Comparison of ENCODE assay signal across 27 cellular contexts in the genomic region with DNA sequence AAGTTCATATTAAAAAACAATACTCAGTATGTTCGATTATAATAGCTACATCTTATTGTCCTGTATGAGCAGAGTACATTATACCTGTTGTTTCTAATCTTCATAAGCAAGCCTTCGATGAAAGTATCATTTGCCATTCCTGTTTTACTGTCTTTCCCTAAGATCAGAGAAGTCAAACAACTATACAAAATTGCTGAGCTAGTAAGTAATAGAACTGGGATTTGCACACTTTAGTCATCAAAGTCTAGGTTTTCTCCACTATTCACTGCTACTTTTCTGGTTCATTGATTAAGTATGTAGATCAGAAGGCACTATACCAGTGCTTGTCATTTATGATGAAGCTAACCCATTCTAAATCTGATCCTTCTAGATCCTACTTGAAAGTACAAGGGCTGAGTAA.
DNase-seq lines count a peak whose midpoint lies in the region; ATAC-seq, FAIRE-seq and TF ChIP-seq lines count a peak whose summit lies in the region.
"Had no signal": no experiment of that assay in that cellular context is flagged by ENCODE, and none has a peak within 500 bp of the region (broad histone marks: within the 10 kb centered on the region; RNA-seq: fewer than 3 reads in every experiment).

No MANE protein-coding gene starts in this region.

- FAIRE-seq in HepG2 (lab: Jason Lieb, UNC): no peak
- FAIRE-seq: GM12878, GM12892, GM18507 had no signal

- no peaks in the 10 kb centered on the region for H3K36me3 Mint-ChIP-seq in central memory CD8-positive, alpha-beta T cell (ENCODE audit: insufficient read depth)
- no peaks in the 10 kb centered on the region for H3K36me3 Mint-ChIP-seq in activated naive CD8-positive, alpha-beta T cell treated with anti-CD3 and anti-CD28 coated beads for 36 hours
- H3K36me3 Mint-ChIP-seq: CD14-positive monocyte; CD4-positive, alpha-beta memory T cell; CD4-positive, CD25-positive, alpha-beta regulatory T cell; CD8-positive, alpha-beta memory T cell had no signal

- no peaks in the 10 kb centered on the region for H3K79me1 ChIP-seq in IMR-90 (ENCODE audit: low read depth in 1 of 2, low read length in 2 of 2)

- no peak overlapping the region for H3K4me3 Mint-ChIP-seq in central memory CD8-positive, alpha-beta T cell
- H3K4me3 Mint-ChIP-seq in activated naive CD8-positive, alpha-beta T cell treated with anti-CD3 and anti-CD28 coated beads for 36 hours: no peak overlapping the region
- H3K4me3 Mint-ChIP-seq: CD14-positive monocyte; CD4-positive, alpha-beta memory T cell; CD4-positive, CD25-positive, alpha-beta regulatory T cell; CD8-positive, alpha-beta memory T cell had no signal

- intact Hi-C loops in HepG2 (cut with micrococcal nuclease; ENCODE audit: unreplicated experiment) (loop anchor here (10.0 kb wide), 1 partner anchor 168 kb away; no protein-coding TSS in a partner anchor), right lobe of liver (cut with DNase I) (no loop called here), IMR-90 (cut with micrococcal nuclease) (loop anchor here (10.0 kb wide), 3 partner anchors 138 to 452 kb away; no protein-coding TSS in a partner anchor)

- no peak for DNase-seq in HepG2 (ENCODE audit: low spot score)
- no peak for DNase-seq in right lobe of liver
- no peak for DNase-seq in IMR-90
- DNase-seq in central memory CD8-positive, alpha-beta T cell (ENCODE audit: low spot score in 2 of 2): no peak
- no peak for DNase-seq in NCI-H510A (lab: John Stamatoyannopoulos, UW)
- DNase-seq in activated naive CD8-positive, alpha-beta T cell treated with anti-CD3 and anti-CD28 coated beads for 36 hours: no peak
- DNase-seq: ACHN; BE2C; C1 segment of cervical spinal cord; CD4-positive, alpha-beta memory T cell; CD4-positive, CD25-positive, alpha-beta regulatory T cell; CD8-positive, alpha-beta memory T cell; COR-L47; DMS 273 treated with DMSO at 0.1 percent for 48 hours; DMS153; DMS53; DMS79; DND-41; EL; GDM1 had no signal

- H3K4me1 ChIP-seq in HepG2 (ENCODE audit: insufficient read depth, low read length) (peaks cover 9% of the 10 kb centered on the region), right lobe of liver (peaks cover 0 to 24% (median 3%) of the 10 kb centered on the region in 4 donors), IMR-90 (ENCODE audit: control insufficient read depth, insufficient read depth, low read length) (no peaks in the 10 kb centered on the region)
- H3K4me1 ChIP-seq: BE2C, BLaER1 had no signal

- H3K14ac ChIP-seq in IMR-90 (replicated peaks; ENCODE audit: low read depth, low read length): no peak overlapping the region

- in situ Hi-C loops in HepG2 (cut with HindIII; ENCODE audit: extremely low pct_ligation_motif_present, low pct_unique_long_range_greater_than_20kb): loop anchor here (10.0 kb wide), 1 partner anchor 378 kb away; no protein-coding TSS in a partner anchor
- in situ Hi-C loops in IMR-90 (cut with MboI; ENCODE audit: low sequenced_read_pairs): no loop called here

- H3K4me1 Mint-ChIP-seq in central memory CD8-positive, alpha-beta T cell: peaks cover 14% of the 10 kb centered on the region
- no peaks in the 10 kb centered on the region for H3K4me1 Mint-ChIP-seq in activated naive CD8-positive, alpha-beta T cell treated with anti-CD3 and anti-CD28 coated beads for 36 hours
- H3K4me1 Mint-ChIP-seq: CD4-positive, alpha-beta memory T cell had no signal

- H3K4me2 ChIP-seq in HepG2 (ENCODE audit: low read depth, low read length) (no peak overlapping the region), IMR-90 (ENCODE audit: low read depth, low read length) (no peak overlapping the region)
- H3K4me2 ChIP-seq: BLaER1 had no signal

- CTCF ChIA-PET in HepG2 (lab: Yijun Ruan, JAX; ENCODE audit: low intra/inter-chr PET ratio, low total read pairs) (no interaction called here), IMR-90 (lab: Yijun Ruan, JAX) (interaction anchor here (1.1 kb wide), 1 partner anchor 352 kb away, joined by 3 read pairs; no protein-coding TSS in a partner anchor)

- H2BK15ac ChIP-seq in IMR-90 (ENCODE audit: low read depth, low read length): no peak overlapping the region

- no peak overlapping the region for H2AK9ac ChIP-seq in IMR-90 (replicated peaks; ENCODE audit: low read depth, low read length, poor library complexity)

- H3K79me2 ChIP-seq in HepG2 (ENCODE audit: insufficient read depth, low read length): no peaks in the 10 kb centered on the region

- no peak overlapping the region for H4K5ac ChIP-seq in IMR-90 (ENCODE audit: low read depth, low read length)

- no peak overlapping the region for H2AK5ac ChIP-seq in IMR-90 (ENCODE audit: low read depth, low read length)

- ATAC-seq in HepG2 (no peak), right lobe of liver (no peak), IMR-90 (ENCODE audit: low read depth) (no peak), GM21619 (IDR thresholded peaks at IDR 0.05; ENCODE audit: unreplicated experiment) (no peak)
- no peak for ATAC-seq in central memory CD8-positive, alpha-beta T cell (replicated peaks; ENCODE audit: extremely low read depth, poor library complexity, severe bottlenecking)
- ATAC-seq: GM12878 had no signal

- H4K20me1 ChIP-seq in HepG2 (ENCODE audit: insufficient read depth, low read length) (no peaks in the 10 kb centered on the region), IMR-90 (ENCODE audit: insufficient read depth, low read length) (no peaks in the 10 kb centered on the region)
- H4K20me1 ChIP-seq: BLaER1 had no signal

- BruUV-seq in HepG2 (replicated peaks; lab: Mats Ljungman, UMichigan) (no TSS peak), IMR-90 (replicated peaks; lab: Mats Ljungman, UMichigan) (no TSS peak)

- 46% methylated on average over 2 of the region's 2 CpGs for WGBS in HepG2 (ENCODE audit: low lambda C conversion rate)
- WGBS in right lobe of liver (ENCODE audit: insufficient coverage, low coverage, low lambda C conversion rate, missing lambda C conversion rate): 87% methylated on average over 2 of the region's 2 CpGs
- WGBS in IMR-90 (ENCODE audit: extremely low coverage in 2 of 2, insufficient read length in 1 of 2), 2 experiments: no CpG with 5 or more reads among the region's 2 CpGs

- dilution Hi-C loops in IMR-90 (cut with HindIII; ENCODE audit: low sequenced_read_pairs, unreplicated experiment): no loop called here

- no peak for TF ChIP-seq CTCF in HepG2 (CRISPR knock-in tag; IDR thresholded peaks at IDR 0.05)
- no peak for TF ChIP-seq CTCF in right lobe of liver (IDR thresholded peaks at IDR 0.05)
- no peak for TF ChIP-seq CTCF in IMR-90 (conservative IDR thresholded peaks at IDR 0.05; ENCODE audit: low read depth, low read length)

- TF ChIP-seq RAD21 in HepG2 (CRISPR knock-in tag; IDR thresholded peaks at IDR 0.05): no peak
- TF ChIP-seq RAD21 in IMR-90 (IDR thresholded peaks at IDR 0.05; ENCODE audit: low read length): no peak

- H3K27ac Mint-ChIP-seq in central memory CD8-positive, alpha-beta T cell (ENCODE audit: low read depth): peak overlapping the region; percentile 10
- H3K27ac Mint-ChIP-seq in activated naive CD8-positive, alpha-beta T cell treated with anti-CD3 and anti-CD28 coated beads for 36 hours: no peak overlapping the region
- H3K27ac Mint-ChIP-seq: CD14-positive monocyte; CD4-positive, alpha-beta memory T cell; CD8-positive, alpha-beta memory T cell had no signal

- no peaks in the 10 kb centered on the region for H3K27me3 Mint-ChIP-seq in central memory CD8-positive, alpha-beta T cell
- no peaks in the 10 kb centered on the region for H3K27me3 Mint-ChIP-seq in activated naive CD8-positive, alpha-beta T cell treated with anti-CD3 and anti-CD28 coated beads for 36 hours
- H3K27me3 Mint-ChIP-seq: CD4-positive, alpha-beta memory T cell had no signal

- H3K56ac ChIP-seq in IMR-90 (ENCODE audit: extremely low read depth, insufficient read depth, low read length): no peak overlapping the region

- TF ChIP-seq POLR2A in HepG2 (IDR thresholded peaks at IDR 0.05; ENCODE audit: insufficient read depth in 1 of 2, low read depth in 2 of 2, low read length in 2 of 2) (no peak), right lobe of liver (IDR thresholded peaks at IDR 0.05) (no peak), IMR-90 (IDR thresholded peaks at IDR 0.05; ENCODE audit: low read depth, low read length) (no peak)

- no peak overlapping the region for H2BK5ac ChIP-seq in IMR-90 (ENCODE audit: low read depth, low read length, poor library complexity, severe bottlenecking)

- no peak overlapping the region for H3K4ac ChIP-seq in IMR-90 (ENCODE audit: low read depth, low read length)

- no peak overlapping the region for H3K4me3 ChIP-seq in HepG2 (replicated peaks in 1 of 3; ENCODE audit: insufficient read depth in 1 of 3, low read depth in 2 of 3, low read length in 3 of 3)
- H3K4me3 ChIP-seq in right lobe of liver: no peak overlapping the region
- no peak overlapping the region for H3K4me3 ChIP-seq in IMR-90 (ENCODE audit: insufficient read depth, low read depth, low read length)
- H3K4me3 ChIP-seq: BLaER1, GM12878 had no signal

- POLR2A ChIA-PET in HepG2 (lab: Yijun Ruan, JAX): no interaction called here
- POLR2A ChIA-PET in IMR-90 (lab: Charles Lee; ENCODE audit: unreplicated experiment): no interaction called here

- H3K23ac ChIP-seq in IMR-90 (ENCODE audit: low read depth, low read length): no peak overlapping the region

- H3K9me3 Mint-ChIP-seq in central memory CD8-positive, alpha-beta T cell: no peaks in the 10 kb centered on the region
- H3K9me3 Mint-ChIP-seq in activated naive CD8-positive, alpha-beta T cell treated with anti-CD3 and anti-CD28 coated beads for 36 hours: no peaks in the 10 kb centered on the region
- H3K9me3 Mint-ChIP-seq: CD14-positive monocyte; CD4-positive, alpha-beta memory T cell; CD4-positive, CD25-positive, alpha-beta regulatory T cell; CD8-positive, alpha-beta memory T cell had no signal

- H3K27ac ChIP-seq in HepG2 (ENCODE audit: extremely low read length, insufficient read depth, low read length) (no peak overlapping the region), right lobe of liver (no peak overlapping the region), IMR-90 (ENCODE audit: insufficient read depth, low read length) (no peak overlapping the region)
- H3K27ac ChIP-seq: 22Rv1, BLaER1 had no signal

- H3K9ac ChIP-seq in HepG2 (ENCODE audit: insufficient read depth, low read depth, low read length) (no peak overlapping the region), IMR-90 (ENCODE audit: low read depth, low read length) (no peak overlapping the region)
- H3K9ac ChIP-seq: BLaER1 had no signal

- H4K91ac ChIP-seq in IMR-90 (ENCODE audit: insufficient read depth, low read depth, low read length): no peak overlapping the region

- H3K18ac ChIP-seq in IMR-90 (ENCODE audit: low read depth, low read length): no peak overlapping the region

- H4K8ac ChIP-seq in IMR-90 (ENCODE audit: low read depth in 2 of 2, low read length in 2 of 2): no peak overlapping the region

- H3K36me3 ChIP-seq in HepG2 (replicated peaks in 1 of 2; ENCODE audit: control insufficient read depth in 1 of 2, insufficient read depth in 2 of 2, low read length in 2 of 2) (no peaks in the 10 kb centered on the region), right lobe of liver (no peaks in the 10 kb centered on the region), IMR-90 (ENCODE audit: control insufficient read depth, insufficient read depth, low read length) (no peaks in the 10 kb centered on the region)
- H3K36me3 ChIP-seq: BE2C, BLaER1 had no signal

- H3K9me3 ChIP-seq in HepG2 (ENCODE audit: low read length) (no peaks in the 10 kb centered on the region), right lobe of liver (no peaks in the 10 kb centered on the region), IMR-90 (ENCODE audit: control insufficient read depth, insufficient read depth, low read length) (no peaks in the 10 kb centered on the region)
- H3K9me3 ChIP-seq: BE2C, BLaER1 had no signal

- H3K27me3 ChIP-seq in HepG2 (ENCODE audit: control insufficient read depth in 1 of 2, insufficient read depth in 2 of 2, low read length in 2 of 2): no peaks in the 10 kb centered on the region; a peak in 1 of 5 replicates
- no peaks in the 10 kb centered on the region for H3K27me3 ChIP-seq in right lobe of liver
- H3K27me3 ChIP-seq in IMR-90 (ENCODE audit: control insufficient read depth, insufficient read depth, low read length): no peaks in the 10 kb centered on the region
- H3K27me3 ChIP-seq: BE2C, BLaER1 had no signal

- H2BK20ac ChIP-seq in IMR-90 (ENCODE audit: low read depth, low read length): no peak overlapping the region

- TF ChIP-seq EP300 in HepG2 (IDR thresholded peaks at IDR 0.05; ENCODE audit: low read depth in 2 of 2, low read length in 2 of 2) (no peak), HepG2 (CRISPR knock-in tag; IDR thresholded peaks at IDR 0.05; ENCODE audit: borderline replicate concordance) (no peak)

- H2AFZ ChIP-seq in HepG2 (ENCODE audit: low read length): no peak overlapping the region
- no peak overlapping the region for H2AFZ ChIP-seq in IMR-90 (replicated peaks; ENCODE audit: low read length, poor library complexity)

- H2BK120ac ChIP-seq in IMR-90 (ENCODE audit: low read depth, low read length): no peak overlapping the region

- H3K9me1 ChIP-seq in IMR-90 (ENCODE audit: insufficient read depth, low read length): no peaks in the 10 kb centered on the region

Comparison
In these comparisons a context has a peak if more than half of its experiments do, and no peak if none do; other contexts are left out.
1. intact Hi-C loops: an anchor here in HepG2 (10.0 kb wide) and IMR-90 (10.0 kb wide); none called in right lobe of liver.